ENCODE assay signal across 18 cellular contexts in the genomic region with DNA sequence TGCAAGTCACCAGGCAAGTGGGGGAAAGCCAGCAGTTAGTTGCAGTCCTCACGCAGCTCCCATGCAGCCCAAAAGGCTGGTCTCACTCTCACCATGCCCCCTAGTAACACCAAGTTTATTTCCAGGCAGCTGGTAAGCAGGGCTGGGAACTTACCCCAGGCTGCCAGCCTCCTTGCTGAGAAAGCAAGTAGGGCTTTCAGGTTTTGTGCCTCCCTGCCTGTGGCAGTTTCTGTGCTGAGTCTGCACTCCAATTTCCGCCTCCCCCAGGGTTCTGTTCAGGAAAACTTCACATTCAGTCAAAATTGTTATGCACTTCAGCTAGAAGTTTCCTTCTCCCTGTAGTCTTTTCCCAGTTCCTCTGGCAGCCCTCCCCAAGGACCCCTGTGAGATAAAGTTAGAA.
DNase-seq lines count a peak whose midpoint lies in the region; ATAC-seq and TF ChIP-seq lines count a peak whose summit lies in the region.
"Had no signal": no experiment of that assay in that cellular context is flagged by ENCODE, and none has a peak within 500 bp of the region (broad histone marks: within the 10 kb centered on the region; RNA-seq: fewer than 3 reads in every experiment).

No MANE protein-coding gene starts in this region.

- no peaks in the 10 kb centered on the region for H4K20me1 ChIP-seq in BLaER1 treated with 17β-estradiol and CSF1 and Interleukin-3, amounts not matched to agents 10 nM and 100 nM
- no peaks in the 10 kb centered on the region for H4K20me1 ChIP-seq in MM.1S (ENCODE audit: insufficient read depth, low read length)

- peaks cover 5% of the 10 kb centered on the region; the same call in 1 of the 2 replicates for H3K27me3 Mint-ChIP-seq in WTC11 (ENCODE audit: low read depth)
- H3K27me3 Mint-ChIP-seq in activated T-cell treated with anti-CD3 and anti-CD28 coated beads, Interleukin-2, amount 50 U/mL, for 4 hours (ENCODE audit: low read depth), result no peaks in the 10 kb centered on the region
- peaks cover 0 to 2% (median 0%) of the 10 kb centered on the region in 3 donors for H3K27me3 Mint-ChIP-seq in CD14-positive monocyte (ENCODE audit: low read depth in 3 of 3)
- H3K27me3 Mint-ChIP-seq: B cell; CD4-positive, alpha-beta memory T cell had no signal

- H3K23ac ChIP-seq in neuronal stem cell (ENCODE audit: low read depth, low read length, poor library complexity), result no peak overlapping the region

- H2BK15ac ChIP-seq in neuronal stem cell (ENCODE audit: low read length), result no peak overlapping the region

- peaks cover 44% of the 10 kb centered on the region for H3K36me3 Mint-ChIP-seq in WTC11
- H3K36me3 Mint-ChIP-seq in activated T-cell treated with anti-CD3 and anti-CD28 coated beads, Interleukin-2, amount 50 U/mL, for 4 hours (ENCODE audit: insufficient read depth), result peaks cover 6% of the 10 kb centered on the region
- peaks cover 3 to 13% of the 10 kb centered on the region in 2 donors for H3K36me3 Mint-ChIP-seq in CD14-positive monocyte

- no peaks in the 10 kb centered on the region for H3K79me1 ChIP-seq in neuronal stem cell (ENCODE audit: low read depth, low read length)

- no peaks in the 10 kb centered on the region for H3K27me3 ChIP-seq in BLaER1 treated with 17β-estradiol and CSF1 and Interleukin-3, amounts not matched to agents 10 nM and 100 nM
- H3K27me3 ChIP-seq in MM.1S (replicated peaks; ENCODE audit: insufficient read depth, low read length), result no peaks in the 10 kb centered on the region
- H3K27me3 ChIP-seq in neuronal stem cell (ENCODE audit: control insufficient read depth in 3 of 3, insufficient read depth in 3 of 3, low read depth in 1 of 3, low read length in 3 of 3), result no peaks in the 10 kb centered on the region

- no peak overlapping the region for H3K4me3 ChIP-seq in BLaER1 treated with 17β-estradiol and CSF1 and Interleukin-3, amounts not matched to agents 10 nM and 100 nM
- H3K4me3 ChIP-seq in MM.1S (ENCODE audit: low read length) (0 out of 2 replicates have a peak overlapping the region, but pooled peaks have one; percentile 25), neuronal stem cell (ENCODE audit: low read length in 2 of 2) (peak overlapping the region in 1 of 2 donors; percentile 62)

- no peak overlapping the region for H2BK5ac ChIP-seq in neuronal stem cell (ENCODE audit: low read length)

- ATAC-seq in WTC11, result peak; percentile 31; the same call in 1 of the 2 replicates
- no peak for ATAC-seq in activated T-cell treated with anti-CD3 and anti-CD28 coated beads, Interleukin-2, amount 50 U/mL, for 4 hours
- ATAC-seq: HCT116 had no signal

- no peak overlapping the region; a peak in 1 of 22 replicates for H3K9ac ChIP-seq in BLaER1 treated with 17β-estradiol and CSF1 and Interleukin-3, amounts not matched to agents 10 nM and 100 nM
- H3K9ac ChIP-seq in MM.1S (ENCODE audit: low read length) (peak overlapping the region; percentile 56), neuronal stem cell (ENCODE audit: low read depth, low read length, poor library complexity) (no peak overlapping the region)

- peaks cover 45 to 56% (median 51%) of the 10 kb centered on the region in 11 experiments for H3K9me3 ChIP-seq in BLaER1 treated with 17β-estradiol and CSF1 and Interleukin-3, amounts not matched to agents 10 nM and 100 nM (replicated peaks in 1 of 11)
- H3K9me3 ChIP-seq in MM.1S (replicated peaks; ENCODE audit: insufficient read depth, low read length), result no peaks in the 10 kb centered on the region
- peaks cover 12 to 14% of the 10 kb centered on the region in 2 donors for H3K9me3 ChIP-seq in neuronal stem cell (replicated peaks in 1 of 2; ENCODE audit: control insufficient read depth in 2 of 2, insufficient read depth in 1 of 2, low read depth in 1 of 2, low read length in 2 of 2)

- CTCF ChIA-PET in WTC11 (lab: Charles Lee), result interaction anchor here (1.5 to 1.7 kb wide), 2 partner anchors 14 to 57 kb away, joined by 3 to 4 read pairs; no protein-coding TSS in a partner anchor

- no peak overlapping the region for H2AK5ac ChIP-seq in neuronal stem cell (ENCODE audit: low read depth, low read length)

- no peaks in the 10 kb centered on the region for H3K9me2 ChIP-seq in MM.1S (replicated peaks; ENCODE audit: insufficient read depth, low read length)

- H4K8ac ChIP-seq in neuronal stem cell (ENCODE audit: low read depth, low read length), result no peak overlapping the region

- H2BK12ac ChIP-seq in neuronal stem cell (ENCODE audit: low read length), result no peak overlapping the region

- peak overlapping the region; percentile 38; the same call in 1 of the 2 replicates for H3K27ac Mint-ChIP-seq in WTC11
- H3K27ac Mint-ChIP-seq in CD14-positive monocyte, result no peak overlapping the region
- H3K27ac Mint-ChIP-seq: B cell, HFFc6 had no signal

- DNase-seq in MM.1S (peak; percentile 79), WTC11 (ENCODE audit: low spot score) (no peak), neuronal stem cell (ENCODE audit: low spot score) (no peak), CD14-positive monocyte (ENCODE audit: low spot score) (no peak), DMS79 (lab: John Stamatoyannopoulos, UW) (no peak), amniotic stem cell (lab: John Stamatoyannopoulos, UW) (no peak)
- DNase-seq in activated T-cell treated with anti-CD3 and anti-CD28 coated beads, Interleukin-2, amount 50 U/mL, for 4 hours, result no peak
- DNase-seq: 8988T; CD4-positive, alpha-beta memory T cell; DMS153; DMS79 treated with DMSO at 0.1 percent for 48 hours; GF-D8; HFFc6 had no signal

- peaks cover 19% of the 10 kb centered on the region for H3F3A ChIP-seq in MM.1S (ENCODE audit: insufficient read depth, low read length)

- H3K4me1 ChIP-seq in BLaER1 treated with 17β-estradiol and CSF1 and Interleukin-3, amounts not matched to agents 10 nM and 100 nM, result peaks cover 8 to 25% (median 18%) of the 10 kb centered on the region in 10 experiments; a peak in 16 of 20 replicates
- H3K4me1 ChIP-seq in MM.1S (ENCODE audit: low read length) (peaks cover 50% of the 10 kb centered on the region), neuronal stem cell (ENCODE audit: control insufficient read depth in 2 of 2, insufficient read depth in 1 of 2, low read depth in 1 of 2, low read length in 2 of 2) (no peaks in the 10 kb centered on the region)

- H3K9me3 Mint-ChIP-seq in WTC11 (peaks cover 43% of the 10 kb centered on the region), CD14-positive monocyte (peaks cover 31 to 50% (median 37%) of the 10 kb centered on the region in 7 donors)
- peaks cover 40% of the 10 kb centered on the region for H3K9me3 Mint-ChIP-seq in activated T-cell treated with anti-CD3 and anti-CD28 coated beads, Interleukin-2, amount 50 U/mL, for 4 hours

- H2AFZ ChIP-seq in MM.1S (ENCODE audit: low read length) (peak overlapping the region; percentile 67), neuronal stem cell (ENCODE audit: low read length) (peak overlapping the region; percentile 49)

- H3K4me1 Mint-ChIP-seq in WTC11 (peaks cover 23% of the 10 kb centered on the region), CD14-positive monocyte (peaks cover 12% of the 10 kb centered on the region)
- peaks cover 10% of the 10 kb centered on the region for H3K4me1 Mint-ChIP-seq in activated T-cell treated with anti-CD3 and anti-CD28 coated beads, Interleukin-2, amount 50 U/mL, for 4 hours (ENCODE audit: low read depth)

- no peak for TF ChIP-seq CTCF in MM.1S (IDR thresholded peaks at IDR 0.05; ENCODE audit: low read length)
- no peak for TF ChIP-seq CTCF in WTC11 (IDR thresholded peaks at IDR 0.05)
- no peak for TF ChIP-seq CTCF in CD14-positive monocyte (IDR thresholded peaks at IDR 0.05)

- no peak overlapping the region for H3K18ac ChIP-seq in neuronal stem cell (ENCODE audit: low read length)

- no peak overlapping the region for H4K91ac ChIP-seq in neuronal stem cell (ENCODE audit: low read depth, low read length, poor library complexity)

- H3K4me2 ChIP-seq in BLaER1 treated with 17β-estradiol and CSF1 and Interleukin-3, amounts not matched to agents 10 nM and 100 nM, result peak overlapping the region; percentile 10 to 64 (median 39); a peak in 18 of 22 replicates
- H3K4me2 ChIP-seq in MM.1S (ENCODE audit: low read depth, low read length), result peak overlapping the region; percentile 73
- H3K4me2 ChIP-seq in neuronal stem cell (ENCODE audit: insufficient read depth, low read length, poor library complexity, severe bottlenecking), result no peak overlapping the region

- H3K79me2 ChIP-seq in MM.1S (ENCODE audit: low read length), result no peaks in the 10 kb centered on the region

- no peak overlapping the region for H3K4ac ChIP-seq in neuronal stem cell (ENCODE audit: low read length)

- POLR2A ChIA-PET in WTC11 (lab: Charles Lee), result no interaction called here

- H2BK120ac ChIP-seq in neuronal stem cell (ENCODE audit: low read depth, low read length), result no peak overlapping the region

- no peak overlapping the region for H3K27ac ChIP-seq in BLaER1 treated with 17β-estradiol and CSF1 and Interleukin-3, amounts not matched to agents 10 nM and 100 nM
- H3K27ac ChIP-seq in MM.1S (ENCODE audit: low read length) (peak overlapping the region; percentile 88), neuronal stem cell (replicated peaks; ENCODE audit: low read length) (no peak overlapping the region)
- H3K27ac ChIP-seq: C4-2B, HL-60 had no signal

- WGBS in neuronal stem cell (ENCODE audit: extremely low coverage in 2 of 2, insufficient read length in 2 of 2, insufficient replicate concordance in 1 of 2), 2 donors, result no CpG with 5 or more reads among the region's 2 CpGs

- H3K36me3 ChIP-seq in BLaER1 treated with 17β-estradiol and CSF1 and Interleukin-3, amounts not matched to agents 10 nM and 100 nM, result peaks cover 0 to 4% (median 0%) of the 10 kb centered on the region in 11 experiments; a peak in 2 of 22 replicates
- no peaks in the 10 kb centered on the region for H3K36me3 ChIP-seq in MM.1S (replicated peaks; ENCODE audit: insufficient read depth, low read length)
- no peaks in the 10 kb centered on the region for H3K36me3 ChIP-seq in neuronal stem cell (replicated peaks in 1 of 2; ENCODE audit: control insufficient read depth in 2 of 2, insufficient read depth in 2 of 2, low read length in 2 of 2)

- H3K4me3 Mint-ChIP-seq in WTC11, result no peak overlapping the region
- H3K4me3 Mint-ChIP-seq in activated T-cell treated with anti-CD3 and anti-CD28 coated beads, Interleukin-2, amount 50 U/mL, for 4 hours, result no peak overlapping the region
- no peak overlapping the region for H3K4me3 Mint-ChIP-seq in CD14-positive monocyte
- H3K4me3 Mint-ChIP-seq: B cell; CD4-positive, alpha-beta memory T cell; HFFc6 had no signal

- intact Hi-C loops in CD14-positive monocyte (cut with micrococcal nuclease), result no loop called here

- no peak overlapping the region for H3K14ac ChIP-seq in neuronal stem cell (ENCODE audit: low read length)

TF ChIP-seq in WTC11, 78 proteins besides CTCF, POLR2A, EP300 and RAD21 (continues in another document):
- TF ChIP-seq SMAD4 (CRISPR knock-in tag; IDR thresholded peaks at IDR 0.05), result no peak
- TF ChIP-seq MXD4 (CRISPR knock-in tag; IDR thresholded peaks at IDR 0.05; ENCODE audit: borderline replicate concordance), result no peak
- TF ChIP-seq, protein P1, sequence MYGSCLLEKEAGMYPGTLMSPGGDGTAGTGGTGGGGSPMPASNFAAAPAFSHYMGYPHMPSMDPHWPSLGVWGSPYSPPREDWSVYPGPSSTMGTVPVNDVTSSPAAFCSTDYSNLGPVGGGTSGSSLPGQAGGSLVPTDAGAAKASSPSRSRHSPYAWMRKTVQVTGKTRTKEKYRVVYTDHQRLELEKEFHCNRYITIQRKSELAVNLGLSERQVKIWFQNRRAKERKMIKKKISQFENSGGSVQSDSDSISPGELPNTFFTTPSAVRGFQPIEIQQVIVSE (CRISPR knock-in tag; IDR thresholded peaks at IDR 0.05; ENCODE audit: borderline replicate concordance), result no peak
